9 cellular contexts compared by ENCODE assay signal in genomic region chr19:1045247-1045603, GRCh38. TPM values are rescaled to one million over a fixed set of nuclear protein-coding genes. Genes with fewer than 3 reads are reported as not detected.
DNase-seq lines count a peak whose midpoint lies in the region; ATAC-seq and TF ChIP-seq lines count a peak whose summit lies in the region.
"Had no signal": no experiment of that assay in that cellular context is flagged by ENCODE, and none has a peak within 500 bp of the region (broad histone marks: within the 10 kb centered on the region; RNA-seq: fewer than 3 reads in every experiment).

No MANE protein-coding gene starts in this region.

- no peaks in the 10 kb centered on the region for H3K9me3 Mint-ChIP-seq in activated T-helper 1 cell treated with anti-CD3 and anti-CD28 coated beads, Interleukin-12 subunit alpha, Interleukin-12 subunit beta, Interleukin-2, Interleukin-4 antibody, amounts not matched to agents 30 ng/mL and 10 ng/mL and 1 ng/mL, durations not matched to agents 14 hours and 24 hours and 36 hours
- H3K9me3 Mint-ChIP-seq in neural progenitor cell, result no peaks in the 10 kb centered on the region

- H3F3A ChIP-seq in neural progenitor cell (ENCODE audit: low read depth), result peaks cover 10% of the 10 kb centered on the region

- no peak overlapping the region for H2AFZ ChIP-seq in neural progenitor cell (replicated peaks)

- no peaks in the 10 kb centered on the region for H3K79me2 ChIP-seq in neural progenitor cell (ENCODE audit: low read depth)

- H3K4me3 Mint-ChIP-seq in activated T-helper 1 cell treated with anti-CD3 and anti-CD28 coated beads, Interleukin-12 subunit alpha, Interleukin-12 subunit beta, Interleukin-2, Interleukin-4 antibody, amounts not matched to agents 30 ng/mL and 10 ng/mL and 1 ng/mL, durations not matched to agents 14 hours and 24 hours and 36 hours, result no peak overlapping the region
- H3K4me3 Mint-ChIP-seq in neural progenitor cell, result no peak overlapping the region

- no peak for ATAC-seq in GM18870 (IDR thresholded peaks at IDR 0.05; ENCODE audit: unreplicated experiment)

- DNase-seq in GM19238 (ENCODE audit: insufficient read length, low spot score), result peak; percentile 56
- peak; percentile 53 for DNase-seq in NCI-H69 (lab: John Stamatoyannopoulos, UW)
- peak; percentile 66 for DNase-seq in activated T-helper 1 cell treated with anti-CD3 and anti-CD28 coated beads, Interleukin-12 subunit alpha, Interleukin-12 subunit beta, Interleukin-2, Interleukin-4 antibody, amounts not matched to agents 30 ng/mL and 10 ng/mL and 1 ng/mL, durations not matched to agents 14 hours and 24 hours and 36 hours (ENCODE audit: low spot score)
- peak; percentile 60 for DNase-seq in neural progenitor cell (ENCODE audit: low spot score)
- DNase-seq in NOMO-1 treated with DMSO at 0.1 percent for 48 hours (lab: John Stamatoyannopoulos, UW; ENCODE audit: unreplicated experiment), result no peak
- DNase-seq in NCI-H345 treated with DMSO at 0.1 percent for 48 hours (lab: John Stamatoyannopoulos, UW; ENCODE audit: unreplicated experiment), result no peak
- DNase-seq: IMR-90 had no signal

- H4K20me1 ChIP-seq in neural progenitor cell (ENCODE audit: low read depth), result peaks cover 15% of the 10 kb centered on the region

- H3K4me3 ChIP-seq in neural progenitor cell, result no peak overlapping the region

- no peaks in the 10 kb centered on the region for H3K27me3 ChIP-seq in neural progenitor cell

- no peak overlapping the region for H3K9ac ChIP-seq in neural progenitor cell

- no peak overlapping the region for H3K4me2 ChIP-seq in neural progenitor cell

- H3K27ac Mint-ChIP-seq in activated T-helper 1 cell treated with anti-CD3 and anti-CD28 coated beads, Interleukin-12 subunit alpha, Interleukin-12 subunit beta, Interleukin-2, Interleukin-4 antibody, amounts not matched to agents 30 ng/mL and 10 ng/mL and 1 ng/mL, durations not matched to agents 14 hours and 24 hours and 36 hours, result no peak overlapping the region
- no peak overlapping the region for H3K27ac Mint-ChIP-seq in neural progenitor cell

- H3K36me3 ChIP-seq in neural progenitor cell, result no peaks in the 10 kb centered on the region

- H3K4me1 ChIP-seq in neural progenitor cell, result peaks cover 4% of the 10 kb centered on the region

- no peaks in the 10 kb centered on the region for H3K27me3 Mint-ChIP-seq in activated T-helper 1 cell treated with anti-CD3 and anti-CD28 coated beads, Interleukin-12 subunit alpha, Interleukin-12 subunit beta, Interleukin-2, Interleukin-4 antibody, amounts not matched to agents 30 ng/mL and 10 ng/mL and 1 ng/mL, durations not matched to agents 14 hours and 24 hours and 36 hours (ENCODE audit: insufficient read depth)
- peaks cover 7% of the 10 kb centered on the region for H3K27me3 Mint-ChIP-seq in neural progenitor cell (ENCODE audit: insufficient read depth, low read depth)

- H3K4me1 Mint-ChIP-seq in activated T-helper 1 cell treated with anti-CD3 and anti-CD28 coated beads, Interleukin-12 subunit alpha, Interleukin-12 subunit beta, Interleukin-2, Interleukin-4 antibody, amounts not matched to agents 30 ng/mL and 10 ng/mL and 1 ng/mL, durations not matched to agents 14 hours and 24 hours and 36 hours (ENCODE audit: low read depth), result peaks cover 13% of the 10 kb centered on the region
- H3K4me1 Mint-ChIP-seq in neural progenitor cell, result peaks cover 17% of the 10 kb centered on the region

- intact Hi-C loops in activated T-helper 1 cell treated with anti-CD3 and anti-CD28 coated beads, Interleukin-12 subunit alpha, Interleukin-12 subunit beta, Interleukin-2, Interleukin-4 antibody, amounts not matched to agents 30 ng/mL and 10 ng/mL and 1 ng/mL, durations not matched to agents 14 hours and 24 hours and 36 hours (cut with micrococcal nuclease), result no loop called here

- no peak for TF ChIP-seq CTCF in neural progenitor cell (IDR thresholded peaks at IDR 0.05)

- no peaks in the 10 kb centered on the region for H3K9me3 ChIP-seq in neural progenitor cell (ENCODE audit: low read depth)

- H3K36me3 Mint-ChIP-seq in activated T-helper 1 cell treated with anti-CD3 and anti-CD28 coated beads, Interleukin-12 subunit alpha, Interleukin-12 subunit beta, Interleukin-2, Interleukin-4 antibody, amounts not matched to agents 30 ng/mL and 10 ng/mL and 1 ng/mL, durations not matched to agents 14 hours and 24 hours and 36 hours (ENCODE audit: low read depth), result peaks cover 5% of the 10 kb centered on the region
- H3K36me3 Mint-ChIP-seq in neural progenitor cell, result no peaks in the 10 kb centered on the region

- no peak overlapping the region for H3K27ac ChIP-seq in neural progenitor cell

RNA-seq across cellular contexts. Expression of gene ABCA7, which starts 5.3 kb away (rescaled TPM):
- total RNA-seq in activated T-helper 1 cell treated with anti-CD3 and anti-CD28 coated beads, Interleukin-12 subunit alpha, Interleukin-12 subunit beta, Interleukin-2, Interleukin-4 antibody, amounts not matched to agents 30 ng/mL and 10 ng/mL and 1 ng/mL, durations not matched to agents 14 hours and 24 hours and 36 hours, result 15.8 and 18.3 TPM in 2 replicates
- total RNA-seq in neural progenitor cell (ENCODE audit: low replicate concordance), result 1.4 and 21.9 TPM in 2 replicates

RNA-seq across cellular contexts. Expression of gene CNN2, which starts 18.8 kb away (rescaled TPM):
- total RNA-seq in activated T-helper 1 cell treated with anti-CD3 and anti-CD28 coated beads, Interleukin-12 subunit alpha, Interleukin-12 subunit beta, Interleukin-2, Interleukin-4 antibody, amounts not matched to agents 30 ng/mL and 10 ng/mL and 1 ng/mL, durations not matched to agents 14 hours and 24 hours and 36 hours, result 112 and 114 TPM in 2 replicates
- total RNA-seq in neural progenitor cell (ENCODE audit: low replicate concordance), result 131 and 196 TPM in 2 replicates

RNA-seq across cellular contexts. Expression of gene ARHGAP45, which starts 21.7 kb away (rescaled TPM):
- total RNA-seq in activated T-helper 1 cell treated with anti-CD3 and anti-CD28 coated beads, Interleukin-12 subunit alpha, Interleukin-12 subunit beta, Interleukin-2, Interleukin-4 antibody, amounts not matched to agents 30 ng/mL and 10 ng/mL and 1 ng/mL, durations not matched to agents 14 hours and 24 hours and 36 hours, result 201 and 202 TPM in 2 replicates
- 9.6 and 18.2 TPM in 2 replicates for total RNA-seq in neural progenitor cell (ENCODE audit: low replicate concordance)

RNA-seq across cellular contexts. Expression of gene RNU6-2, which starts 23.9 kb away (rescaled TPM):
- not detected in 2 replicates for total RNA-seq in activated T-helper 1 cell treated with anti-CD3 and anti-CD28 coated beads, Interleukin-12 subunit alpha, Interleukin-12 subunit beta, Interleukin-2, Interleukin-4 antibody, amounts not matched to agents 30 ng/mL and 10 ng/mL and 1 ng/mL, durations not matched to agents 14 hours and 24 hours and 36 hours
- total RNA-seq in neural progenitor cell (ENCODE audit: low replicate concordance), result not detected in 2 replicates
- total RNA-seq: IMR-90, renal cortical epithelial cell had no signal

RNA-seq across cellular contexts. Expression of gene TMEM259, which starts 24.3 kb away (rescaled TPM):
- 162 and 170 TPM in 2 replicates for total RNA-seq in activated T-helper 1 cell treated with anti-CD3 and anti-CD28 coated beads, Interleukin-12 subunit alpha, Interleukin-12 subunit beta, Interleukin-2, Interleukin-4 antibody, amounts not matched to agents 30 ng/mL and 10 ng/mL and 1 ng/mL, durations not matched to agents 14 hours and 24 hours and 36 hours
- 31.7 and 175 TPM in 2 replicates for total RNA-seq in neural progenitor cell (ENCODE audit: low replicate concordance)

Comparison
In these comparisons a context has a peak if more than half of its experiments do, and no peak if none do; other contexts are left out.
1. DNase-seq: peak in GM19238 (single experiment), NCI-H69 (single experiment), activated T-helper 1 cell treated with anti-CD3 and anti-CD28 coated beads, Interleukin-12 subunit alpha, Interleukin-12 subunit beta, Interleukin-2, Interleukin-4 antibody, amounts not matched to agents 30 ng/mL and 10 ng/mL and 1 ng/mL, durations not matched to agents 14 hours and 24 hours and 36 hours (single experiment) and neural progenitor cell (single experiment); none in NOMO-1 treated with DMSO at 0.1 percent for 48 hours (single experiment) and NCI-H345 treated with DMSO at 0.1 percent for 48 hours (single experiment).
2. RNA of gene ARHGAP45, which starts 21.7 kb away (total RNA-seq): 201 to 202 TPM in activated T-helper 1 cell treated with anti-CD3 and anti-CD28 coated beads, Interleukin-12 subunit alpha, Interleukin-12 subunit beta, Interleukin-2, Interleukin-4 antibody, amounts not matched to agents 30 ng/mL and 10 ng/mL and 1 ng/mL, durations not matched to agents 14 hours and 24 hours and 36 hours; 9.6 to 18.2 TPM in neural progenitor cell; every median in the first group is over 10 times any median in the second.